8 cellular contexts compared by ENCODE assay signal in the genomic region with DNA sequence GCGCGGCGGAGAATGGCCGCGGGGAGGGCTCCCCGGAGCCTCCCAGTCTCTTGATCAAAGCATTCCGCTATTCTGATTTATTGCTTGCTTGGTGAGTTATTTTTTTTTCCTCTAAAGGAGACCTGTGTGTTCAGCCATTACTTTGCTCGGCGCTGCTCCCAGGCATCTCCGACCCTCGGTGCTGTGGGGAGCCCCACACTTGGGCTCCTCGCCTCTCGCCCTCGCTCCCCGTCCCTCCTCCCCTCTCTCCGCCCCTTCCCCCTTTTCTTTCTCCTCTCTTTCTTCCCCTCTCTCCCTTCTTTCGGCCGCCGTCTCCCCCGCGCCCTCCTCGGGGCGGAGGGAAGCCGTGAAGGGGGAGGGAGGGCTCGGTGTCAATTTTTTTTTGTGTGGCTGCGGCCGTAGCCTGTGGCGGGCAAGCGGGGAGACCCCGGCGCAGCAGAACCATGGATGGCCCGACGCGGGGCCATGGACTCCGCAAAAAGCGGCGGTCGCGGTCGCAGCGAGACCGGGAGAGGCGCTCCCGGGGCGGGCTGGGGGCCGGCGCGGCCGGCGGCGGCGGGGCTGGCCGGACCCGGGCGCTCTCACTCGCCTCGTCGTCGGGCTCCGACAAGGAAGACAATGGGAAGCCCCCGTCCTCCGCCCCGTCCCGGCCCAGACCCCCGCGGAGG. TPM values are rescaled to one million over a fixed set of nuclear protein-coding genes. Genes with fewer than 3 reads are reported as not detected.
A peak's percentile ranks its signal among the peaks of the same experiment; 100 is the strongest.
DNase-seq lines count a peak whose midpoint lies in the region; ATAC-seq and TF ChIP-seq lines count a peak whose summit lies in the region.

No MANE protein-coding gene starts in this region.

- CTCF ChIA-PET in AG04449 (lab: Yijun Ruan, JAX) = interaction anchor here (1.2 kb wide), 1 partner anchor 34 kb away, joined by 3 read pairs; no protein-coding TSS in a partner anchor
- CTCF ChIA-PET in activated B cell treated with CpG ODN at 0.5 μM for 24 hours (lab: Charles Lee) = no interaction called here

- H3K4me3 ChIP-seq in AG04449 (ENCODE audit: low read depth, low read length) (peak overlapping the region; percentile 82), heart left ventricle (peak overlapping the region; percentile 65 to 98 (median 85))

- TF ChIP-seq POLR2A in heart left ventricle (IDR thresholded peaks at IDR 0.05) = no peak

- H3K4me1 Mint-ChIP-seq in activated B cell treated with CpG ODN at 0.5 μM for 24 hours = peaks cover 16% of the 10 kb centered on the region

- no peak for TF ChIP-seq CTCF in AG04449 (IDR thresholded peaks at IDR 0.05; ENCODE audit: insufficient read depth, low read length, missing control alignments)
- no peak for TF ChIP-seq CTCF in GM20000 (IDR thresholded peaks at IDR 0.05; ENCODE audit: extremely low read depth, missing control alignments)
- TF ChIP-seq CTCF in activated B cell treated with CpG ODN at 0.5 μM for 24 hours (IDR thresholded peaks at IDR 0.05) = no peak
- TF ChIP-seq CTCF in heart left ventricle (IDR thresholded peaks at IDR 0.05) = peak in 1 of 12 donors; percentile 8

- no peaks in the 10 kb centered on the region for H3K27me3 ChIP-seq in heart left ventricle

- H3K27ac ChIP-seq in heart left ventricle = peak overlapping the region in 10 of 12 donors; percentile 1 to 95 (median 86)

- peak overlapping the region; percentile 59 for H3K27ac Mint-ChIP-seq in activated B cell treated with CpG ODN at 0.5 μM for 24 hours

- H3K27me3 Mint-ChIP-seq in activated B cell treated with CpG ODN at 0.5 μM for 24 hours = no peaks in the 10 kb centered on the region

- ATAC-seq in activated B cell treated with CpG ODN at 0.5 μM for 24 hours (ENCODE audit: low read depth) (no peak), heart left ventricle (peak in 2 of 4 donors; percentile 1 to 3)

- DNase-seq in AG04449 (ENCODE audit: low read depth, low spot score) (no peak), GM20000 (ENCODE audit: low spot score) (peak; percentile 58), activated B cell treated with CpG ODN at 0.5 μM for 24 hours (no peak), heart left ventricle (peak in 4 of 5 donors; percentile 12 to 63 (median 28)), retina (peak; percentile 59), NOMO-1 treated with DMSO at 0.1 percent for 48 hours (lab: John Stamatoyannopoulos, UW; ENCODE audit: unreplicated experiment) (no peak), dedifferentiated amniotic fluid mesenchymal stem cell (ENCODE audit: extremely low spot score) (no peak)
- no peak for DNase-seq in stimulated activated CD4-positive, alpha-beta T cell treated with anti-CD3 and anti-CD28 coated beads, Interleukin-2, amount 100 ng/mL, for 48 hours

- WGBS in heart left ventricle, 4 donors = 1% methylated on average over 48 to 66 of the region's 66 CpGs

- no peaks in the 10 kb centered on the region for H3K9me3 Mint-ChIP-seq in activated B cell treated with CpG ODN at 0.5 μM for 24 hours

- H3K36me3 Mint-ChIP-seq in activated B cell treated with CpG ODN at 0.5 μM for 24 hours (ENCODE audit: low read depth) = peaks cover 4% of the 10 kb centered on the region

- H3K4me1 ChIP-seq in heart left ventricle = peaks cover 0 to 34% (median 6%) of the 10 kb centered on the region in 12 donors

- POLR2A ChIA-PET in AG04449 (lab: Yijun Ruan, JAX) (no interaction called here), activated B cell treated with CpG ODN at 0.5 μM for 24 hours (lab: Charles Lee) (interaction anchor here (0.8 to 1.3 kb wide), 3 partner anchors 51 to 140 kb away, joined by 3 to 5 read pairs (median 3); no protein-coding TSS in a partner anchor)

- intact Hi-C loops in activated B cell treated with CpG ODN at 0.5 μM for 24 hours (cut with micrococcal nuclease) (loop anchor here (2.0 to 10.0 kb wide), 5 partner anchors 65 to 1095 kb away; no protein-coding TSS in a partner anchor), heart left ventricle (cut with DNase I) (loop anchor here in 4 of 10 donors (2.0 to 10.0 kb wide), 5 partner anchors 141 to 1095 kb away; no protein-coding TSS in a partner anchor)

- H3K9me3 ChIP-seq in heart left ventricle = no peaks in the 10 kb centered on the region

- H3K36me3 ChIP-seq in heart left ventricle = no peaks in the 10 kb centered on the region

- peak overlapping the region; percentile 93 for H3K4me3 Mint-ChIP-seq in activated B cell treated with CpG ODN at 0.5 μM for 24 hours

RNA-seq across cellular contexts. Expression of a gene that starts 1.1 kb away (rescaled TPM):
- total RNA-seq in activated B cell treated with CpG ODN at 0.5 μM for 24 hours = 13.0 and 15.9 TPM in 2 replicates
- total RNA-seq in heart left ventricle = 10 to 100 TPM in 4 of 9 donors, 1 to 10 TPM in 5; 5.4 to 14.0 (median 8.3) TPM
- 1 to 10 TPM; 3.4 to 3.7 TPM for polyA plus RNA-seq in heart left ventricle

Comparison
In these comparisons a context has a peak if more than half of its experiments do, and no peak if none do; other contexts are left out.
1. DNase-seq: peak in GM20000 (single experiment), heart left ventricle (4 of 5) and retina (single experiment); none in AG04449 (single experiment), activated B cell treated with CpG ODN at 0.5 μM for 24 hours (single experiment), NOMO-1 treated with DMSO at 0.1 percent for 48 hours (single experiment), dedifferentiated amniotic fluid mesenchymal stem cell (single experiment) and stimulated activated CD4-positive, alpha-beta T cell treated with anti-CD3 and anti-CD28 coated beads, Interleukin-2, amount 100 ng/mL, for 48 hours (0 of 2).